In the genomic region with DNA sequence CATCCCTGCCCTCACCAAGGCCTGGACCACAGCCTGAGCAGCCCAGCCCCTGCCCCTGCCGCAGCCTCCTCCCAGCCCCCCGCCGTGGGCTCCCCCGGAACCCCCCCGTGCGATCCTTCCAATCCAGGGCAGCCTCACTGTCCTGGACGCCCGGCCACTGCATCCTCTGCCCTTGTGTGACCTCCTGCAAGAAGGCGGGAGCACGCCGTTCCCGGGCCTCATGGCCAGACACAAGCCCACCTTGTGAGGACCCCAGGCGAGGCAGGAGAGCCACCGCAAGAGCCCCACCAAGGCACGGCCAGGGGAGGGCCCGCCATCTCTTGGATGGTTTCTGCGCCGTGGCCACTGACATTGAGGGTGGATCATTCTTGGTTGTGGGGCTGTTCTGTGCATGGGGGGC, we compare ENCODE assay signal across 11 cellular contexts. TPM values are rescaled to one million over a fixed set of nuclear protein-coding genes. Genes with fewer than 3 reads are reported as not detected.
DNase-seq lines count a peak whose midpoint lies in the region; ATAC-seq and TF ChIP-seq lines count a peak whose summit lies in the region.
"Had no signal": no experiment of that assay in that cellular context is flagged by ENCODE, and none has a peak within 500 bp of the region (broad histone marks: within the 10 kb centered on the region; RNA-seq: fewer than 3 reads in every experiment).

No MANE protein-coding gene starts in this region.

- no peak for TF ChIP-seq POLR2A in suprapubic skin (IDR thresholded peaks at IDR 0.05)

- no peak for ATAC-seq in activated T-cell treated with anti-CD3 and anti-CD28 coated beads, Interleukin-2, amount 50 U/mL, for 72 hours (replicated peaks in 1 of 2)

- H3K27ac ChIP-seq in suprapubic skin = peak overlapping the region; percentile 63
- H3K27ac ChIP-seq: ovary had no signal

- H3K36me3 Mint-ChIP-seq in activated T-cell treated with anti-CD3 and anti-CD28 coated beads, Interleukin-2, amount 50 U/mL, for 72 hours (ENCODE audit: insufficient read depth in 2 of 2) = no peaks in the 10 kb centered on the region
- H3K36me3 Mint-ChIP-seq in activated CD4-positive, alpha-beta memory T cell treated with anti-CD3 and anti-CD28 coated beads, Interleukin-2, amount 10 ng/mL, durations not matched to agents 7 days and 5 days (ENCODE audit: low read depth) = no peaks in the 10 kb centered on the region

- POLR2A ChIA-PET in activated CD4-positive, alpha-beta memory T cell treated with anti-CD3 and anti-CD28 coated beads, Interleukin-2, amount 10 ng/mL, durations not matched to agents 7 days and 5 days (lab: Charles Lee) = interaction anchor here (1.1 to 6.0 kb wide), 7 partner anchors 10 to 158 kb away, joined by 3 to 80 read pairs (median 4); a partner anchor contains a TSS

- H3K27me3 Mint-ChIP-seq in activated T-cell treated with anti-CD3 and anti-CD28 coated beads, Interleukin-2, amount 50 U/mL, for 72 hours (ENCODE audit: low read depth) = no peaks in the 10 kb centered on the region
- peaks cover 3% of the 10 kb centered on the region for H3K27me3 Mint-ChIP-seq in activated CD4-positive, alpha-beta memory T cell treated with anti-CD3 and anti-CD28 coated beads, Interleukin-2, amount 10 ng/mL, durations not matched to agents 7 days and 5 days

- TF ChIP-seq CTCF in suprapubic skin (IDR thresholded peaks at IDR 0.05) = no peak

- CTCF ChIA-PET in activated CD4-positive, alpha-beta memory T cell treated with anti-CD3 and anti-CD28 coated beads, Interleukin-2, amount 10 ng/mL, durations not matched to agents 7 days and 5 days (lab: Charles Lee) = interaction anchor here (1.2 to 1.5 kb wide), 3 partner anchors 9 to 47 kb away, joined by 3 to 5 read pairs (median 4); a partner anchor contains a TSS

- H3K27ac Mint-ChIP-seq in activated T-cell treated with anti-CD3 and anti-CD28 coated beads, Interleukin-2, amount 50 U/mL, for 72 hours = peak overlapping the region; percentile 82
- H3K27ac Mint-ChIP-seq in activated CD4-positive, alpha-beta memory T cell treated with anti-CD3 and anti-CD28 coated beads, Interleukin-2, amount 10 ng/mL, durations not matched to agents 7 days and 5 days = peak overlapping the region; percentile 83

- peaks cover 53% of the 10 kb centered on the region for H3K4me1 ChIP-seq in suprapubic skin

- H3K9me3 ChIP-seq in suprapubic skin (no peaks in the 10 kb centered on the region), MG63 (no peaks in the 10 kb centered on the region)
- H3K9me3 ChIP-seq: ovary had no signal

- H3K27me3 ChIP-seq in suprapubic skin = no peaks in the 10 kb centered on the region
- no peaks in the 10 kb centered on the region for H3K27me3 ChIP-seq in MG63
- H3K27me3 ChIP-seq: ovary had no signal

- 92% methylated on average over 6 of the region's 18 CpGs for WGBS in suprapubic skin

- peak overlapping the region; percentile 21 for H3K4me3 ChIP-seq in suprapubic skin
- no peak overlapping the region for H3K4me3 ChIP-seq in MG63
- H3K4me3 ChIP-seq: ovary had no signal

- H3K36me3 ChIP-seq in suprapubic skin (no peaks in the 10 kb centered on the region), MG63 (no peaks in the 10 kb centered on the region)
- H3K36me3 ChIP-seq: ovary had no signal

- H3K4me1 Mint-ChIP-seq in activated T-cell treated with anti-CD3 and anti-CD28 coated beads, Interleukin-2, amount 50 U/mL, for 72 hours (ENCODE audit: low read depth) = peaks cover 57% of the 10 kb centered on the region
- H3K4me1 Mint-ChIP-seq in activated CD4-positive, alpha-beta memory T cell treated with anti-CD3 and anti-CD28 coated beads, Interleukin-2, amount 10 ng/mL, durations not matched to agents 7 days and 5 days = peaks cover 57% of the 10 kb centered on the region

- peak overlapping the region; percentile 66 to 81 for H3K4me3 Mint-ChIP-seq in activated T-cell treated with anti-CD3 and anti-CD28 coated beads, Interleukin-2, amount 50 U/mL, for 72 hours
- peak overlapping the region; percentile 32 for H3K4me3 Mint-ChIP-seq in activated CD4-positive, alpha-beta memory T cell treated with anti-CD3 and anti-CD28 coated beads, Interleukin-2, amount 10 ng/mL, durations not matched to agents 7 days and 5 days

- no peaks in the 10 kb centered on the region for H3K9me3 Mint-ChIP-seq in activated T-cell treated with anti-CD3 and anti-CD28 coated beads, Interleukin-2, amount 50 U/mL, for 72 hours
- H3K9me3 Mint-ChIP-seq in activated CD4-positive, alpha-beta memory T cell treated with anti-CD3 and anti-CD28 coated beads, Interleukin-2, amount 10 ng/mL, durations not matched to agents 7 days and 5 days = no peaks in the 10 kb centered on the region

- no peak for DNase-seq in activated T-cell treated with anti-CD3 and anti-CD28 coated beads, Interleukin-2, amount 50 U/mL, for 72 hours
- no peak for DNase-seq in activated T-cell treated with anti-CD3 and anti-CD28 coated beads, Interleukin-2, amount 50 U/mL, for 48 hours
- no peak for DNase-seq in activated CD4-positive, alpha-beta memory T cell treated with anti-CD3 and anti-CD28 coated beads, Interleukin-2, amount 10 ng/mL, durations not matched to agents 7 days and 5 days
- DNase-seq in left kidney (ENCODE audit: low read depth, low spot score) (peak; percentile 28), suprapubic skin (ENCODE audit: low spot score in 2 of 2) (no peak), cerebellar cortex (ENCODE audit: low spot score) (no peak), MG63 (no peak), HUDEP-2 (lab: John Stamatoyannopoulos, UW; ENCODE audit: unreplicated experiment in 76 of 76) (no peak)
- DNase-seq: islet precursor cell, NCI-H2107, ovary had no signal

- TF ChIP-seq EP300 in suprapubic skin (IDR thresholded peaks at IDR 0.05) = no peak

RNA-seq across cellular contexts. Expression of a gene that starts 7.8 kb away (rescaled TPM):
- total RNA-seq in activated T-cell treated with anti-CD3 and anti-CD28 coated beads, Interleukin-2, amount 50 U/mL, for 72 hours = 10 to 100 TPM; 23.0 to 30.0 TPM
- total RNA-seq in activated CD4-positive, alpha-beta memory T cell treated with anti-CD3 and anti-CD28 coated beads, Interleukin-2, amount 10 ng/mL, durations not matched to agents 7 days and 5 days = 100 to 1,000 TPM; 105 to 109 TPM
- 100 to 1,000 TPM; 105 to 198 (median 150) TPM for total RNA-seq in suprapubic skin
- total RNA-seq in MG63 (2014; rRNA removed; shearing (Covaris generic); ENCODE audit: low replicate concordance) = 2.9 and 6.0 TPM in 2 replicates

RNA-seq across cellular contexts. Expression of a gene that starts 35.6 kb away (rescaled TPM):
- not detected for total RNA-seq in activated T-cell treated with anti-CD3 and anti-CD28 coated beads, Interleukin-2, amount 50 U/mL, for 72 hours
- not detected for total RNA-seq in activated CD4-positive, alpha-beta memory T cell treated with anti-CD3 and anti-CD28 coated beads, Interleukin-2, amount 10 ng/mL, durations not matched to agents 7 days and 5 days
- not detected for total RNA-seq in suprapubic skin
- total RNA-seq in MG63 (2014; rRNA removed; shearing (Covaris generic); ENCODE audit: low replicate concordance) = not detected in 2 replicates
- total RNA-seq: ovary had no signal

RNA-seq across cellular contexts. Expression of a gene that starts 43.6 kb away (rescaled TPM):
- 10 to 100 TPM; 28.0 to 35.2 TPM for total RNA-seq in activated T-cell treated with anti-CD3 and anti-CD28 coated beads, Interleukin-2, amount 50 U/mL, for 72 hours
- 10 to 100 TPM; 31.1 to 32.9 TPM for total RNA-seq in activated CD4-positive, alpha-beta memory T cell treated with anti-CD3 and anti-CD28 coated beads, Interleukin-2, amount 10 ng/mL, durations not matched to agents 7 days and 5 days
- total RNA-seq in suprapubic skin = 10 to 100 TPM; 51.5 to 79.3 (median 63.3) TPM
- total RNA-seq in MG63 (2014; rRNA removed; shearing (Covaris generic); ENCODE audit: low replicate concordance) = 43.2 and 59.7 TPM in 2 replicates

RNA-seq across cellular contexts. Expression of a gene that starts 47.0 kb away (rescaled TPM):
- 10 to 100 TPM; 11.8 to 12.2 TPM for total RNA-seq in activated T-cell treated with anti-CD3 and anti-CD28 coated beads, Interleukin-2, amount 50 U/mL, for 72 hours
- total RNA-seq in activated CD4-positive, alpha-beta memory T cell treated with anti-CD3 and anti-CD28 coated beads, Interleukin-2, amount 10 ng/mL, durations not matched to agents 7 days and 5 days = 10 to 100 TPM; 12.7 to 14.0 TPM
- 10 to 100 TPM; 10.1 to 18.8 (median 15.7) TPM for total RNA-seq in suprapubic skin
- total RNA-seq in MG63 (2014; rRNA removed; shearing (Covaris generic); ENCODE audit: low replicate concordance) = 8.6 and 18.2 TPM in 2 replicates
